ENCODE assay signal across 1 cellular context in the genomic region with DNA sequence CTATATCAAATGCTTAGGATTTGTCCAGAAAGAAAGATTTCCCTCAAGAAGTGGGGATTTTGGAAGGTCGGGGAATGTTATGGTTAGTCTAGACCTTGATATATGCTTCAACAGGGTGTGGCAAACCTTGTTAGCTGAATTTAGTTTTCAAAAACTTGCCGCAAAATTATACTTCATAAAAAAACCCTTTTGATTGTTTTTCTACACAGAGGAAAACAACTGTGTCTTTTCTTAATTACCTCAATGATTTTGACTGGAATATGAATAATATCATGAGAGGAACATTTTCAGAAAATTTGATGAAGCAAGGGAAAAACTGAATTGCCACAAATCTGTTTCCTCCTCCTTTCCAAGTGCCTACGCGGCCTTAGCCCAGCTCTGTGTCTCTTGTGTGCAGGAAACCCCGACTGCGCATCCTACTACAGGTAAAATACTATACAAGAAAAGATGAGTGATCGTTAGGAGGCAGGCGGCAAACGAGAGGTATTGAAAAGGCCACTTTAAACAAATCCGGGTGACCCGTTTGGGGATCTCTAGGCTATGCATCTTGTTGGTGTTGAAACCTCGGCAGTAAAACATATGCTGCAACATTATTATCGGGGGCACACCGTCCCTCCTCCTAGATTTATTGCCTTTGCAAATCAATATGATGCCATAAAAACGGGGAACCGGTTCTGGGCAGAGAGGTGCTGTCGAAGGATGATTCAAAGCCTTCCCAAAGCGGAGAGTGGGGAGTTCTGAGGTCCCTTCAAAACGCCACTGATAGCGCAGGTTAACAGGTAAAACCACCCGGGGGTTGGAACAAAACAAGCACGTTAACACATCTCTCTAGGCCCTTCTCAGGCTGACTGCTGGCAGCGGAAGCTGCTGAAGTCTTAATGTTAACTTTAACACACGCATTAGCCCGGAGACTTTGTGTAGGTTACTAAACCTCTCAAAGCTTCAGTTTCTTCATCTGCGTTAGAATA.
TF ChIP-seq lines count a peak whose summit lies in the region.

No MANE protein-coding gene starts in this region.

TF ChIP-seq in GM23338, 12 proteins besides CTCF, POLR2A, EP300 and RAD21 (continued from another document):
- TF ChIP-seq REST (IDR thresholded peaks at IDR 0.05; ENCODE audit: unreplicated experiment) (no peak), EZH2phosphoT487 (IDR thresholded peaks at IDR 0.05; ENCODE audit: unreplicated experiment) (peak; percentile 79), NANOG (IDR thresholded peaks at IDR 0.05; ENCODE audit: borderline replicate concordance) (no peak)
